In the genomic region with DNA sequence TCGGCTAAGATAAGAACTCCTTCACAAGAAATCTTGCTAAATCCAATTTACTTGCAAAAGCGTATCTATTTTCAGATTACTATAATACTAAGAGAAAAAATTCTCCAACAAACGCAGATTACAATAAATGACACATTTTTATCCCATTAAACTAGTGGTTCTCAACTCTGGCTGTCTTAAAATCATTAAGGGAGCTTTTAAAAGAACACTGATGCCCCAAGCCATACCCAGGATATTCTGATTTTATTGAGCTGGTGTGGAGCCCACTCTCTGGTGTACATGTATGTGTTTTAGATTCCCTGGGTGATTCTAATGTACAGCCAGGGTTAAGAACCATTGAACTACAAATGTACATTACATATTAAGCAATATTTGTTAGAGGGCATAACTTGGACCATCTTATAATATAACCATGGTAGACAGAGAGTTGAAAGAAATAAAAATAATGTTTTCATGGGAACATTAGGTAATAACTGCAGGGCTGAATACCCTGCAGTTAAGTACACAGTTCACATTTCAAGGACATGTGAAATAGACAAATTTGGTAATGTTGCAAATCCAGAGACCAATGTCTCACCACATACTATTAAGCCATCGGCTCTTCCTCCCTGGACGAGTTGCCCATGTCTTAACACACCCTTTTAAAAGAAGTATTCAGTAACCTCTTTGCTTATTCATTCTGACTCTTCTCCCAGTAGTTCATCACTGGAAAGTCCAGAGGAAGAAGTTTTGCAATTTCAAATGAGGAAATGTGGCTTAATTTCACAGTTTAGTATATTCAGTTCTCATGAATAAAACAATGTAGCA, we compare ENCODE assay signal across 11 cellular contexts. TPM values are rescaled to one million over a fixed set of nuclear protein-coding genes. Genes with fewer than 3 reads are reported as not detected.
DNase-seq lines count a peak whose midpoint lies in the region; ATAC-seq, FAIRE-seq and TF ChIP-seq lines count a peak whose summit lies in the region.
"Had no signal": no experiment of that assay in that cellular context is flagged by ENCODE, and none has a peak within 500 bp of the region (broad histone marks: within the 10 kb centered on the region; RNA-seq: fewer than 3 reads in every experiment).

No MANE protein-coding gene starts in this region.

- no peak for TF ChIP-seq EP300 in gastroesophageal sphincter (IDR thresholded peaks at IDR 0.05)

- no peaks in the 10 kb centered on the region for H3K27me3 ChIP-seq in gastroesophageal sphincter
- no peaks in the 10 kb centered on the region for H3K27me3 ChIP-seq in skeletal muscle tissue (ENCODE audit: control insufficient read depth in 3 of 3, insufficient read depth in 3 of 3, low read length in 3 of 3)

- 74 to 77% methylated on average over 4 to 5 of the region's 5 CpGs for WGBS in gastroesophageal sphincter (ENCODE audit: low coverage in 1 of 2), 2 donors

- H3K4me3 Mint-ChIP-seq in stimulated activated naive CD8-positive, alpha-beta T cell treated with anti-CD3 and anti-CD28 coated beads, Interleukin-15, amount 100 ng/mL, for 72 hours: no peak overlapping the region
- H3K4me3 Mint-ChIP-seq: neural crest cell had no signal

- H3K9ac ChIP-seq in skeletal muscle tissue (ENCODE audit: low read depth in 1 of 3, low read length in 3 of 3): no peak overlapping the region
- H3K9ac ChIP-seq: KMS-11 had no signal

- no peaks in the 10 kb centered on the region for H3K9me3 Mint-ChIP-seq in stimulated activated naive CD8-positive, alpha-beta T cell treated with anti-CD3 and anti-CD28 coated beads, Interleukin-15, amount 100 ng/mL, for 72 hours
- H3K9me3 Mint-ChIP-seq: neural crest cell had no signal

- peak overlapping the region in 1 of 4 donors; percentile 2 for H3K27ac ChIP-seq in gastroesophageal sphincter
- H3K27ac ChIP-seq in skeletal muscle tissue (ENCODE audit: low read depth, low read length): peak overlapping the region; percentile 49
- H3K27ac ChIP-seq: KMS-11 had no signal

- no peak for DNase-seq in GM18507 (ENCODE audit: extremely low spot score, insufficient read length, low read depth)
- peak; percentile 99 for DNase-seq in SKM-1 treated with dmso at 0.1 percent for 144 hours (lab: John Stamatoyannopoulos, UW; ENCODE audit: unreplicated experiment)
- DNase-seq in NCI-H1417 treated with DMSO at 0.1 percent for 48 hours (lab: John Stamatoyannopoulos, UW): no peak
- no peak for DNase-seq in Ammon's horn (ENCODE audit: low spot score)
- no peak for DNase-seq in stimulated activated naive CD8-positive, alpha-beta T cell treated with anti-CD3 and anti-CD28 coated beads, Interleukin-15, amount 100 ng/mL, for 72 hours
- DNase-seq: effector memory CD4-positive, alpha-beta T cell had no signal

- H3K27ac Mint-ChIP-seq in stimulated activated naive CD8-positive, alpha-beta T cell treated with anti-CD3 and anti-CD28 coated beads, Interleukin-15, amount 100 ng/mL, for 72 hours: no peak overlapping the region

- ATAC-seq in gastroesophageal sphincter (peak; percentile 85), GM21723 (IDR thresholded peaks at IDR 0.05; ENCODE audit: unreplicated experiment) (no peak)
- no peak for ATAC-seq in stimulated activated naive CD8-positive, alpha-beta T cell treated with anti-CD3 and anti-CD28 coated beads, Interleukin-15, amount 100 ng/mL, for 72 hours

- H3K9me3 ChIP-seq in gastroesophageal sphincter (no peaks in the 10 kb centered on the region), skeletal muscle tissue (ENCODE audit: control insufficient read depth in 3 of 3, low read length in 3 of 3) (no peaks in the 10 kb centered on the region)

- H3K27me3 Mint-ChIP-seq in stimulated activated naive CD8-positive, alpha-beta T cell treated with anti-CD3 and anti-CD28 coated beads, Interleukin-15, amount 100 ng/mL, for 72 hours: no peaks in the 10 kb centered on the region

- H3K4me3 ChIP-seq in gastroesophageal sphincter: no peak overlapping the region
- H3K4me3 ChIP-seq in skeletal muscle tissue (ENCODE audit: low read length in 3 of 3): no peak overlapping the region

- H3K36me3 ChIP-seq in gastroesophageal sphincter (no peaks in the 10 kb centered on the region), skeletal muscle tissue (ENCODE audit: control insufficient read depth in 3 of 3, insufficient read depth in 3 of 3, low read length in 3 of 3) (no peaks in the 10 kb centered on the region)

- H3K4me1 ChIP-seq in gastroesophageal sphincter (peaks cover 0 to 24% (median 0%) of the 10 kb centered on the region in 3 donors), skeletal muscle tissue (ENCODE audit: control insufficient read depth in 3 of 3, insufficient read depth in 3 of 3, low read length in 3 of 3) (no peaks in the 10 kb centered on the region)

- TF ChIP-seq POLR2A in gastroesophageal sphincter (IDR thresholded peaks at IDR 0.05): no peak

- peak; percentile 50 for FAIRE-seq in GM18507 (lab: Jason Lieb, UNC)

- TF ChIP-seq CTCF in gastroesophageal sphincter (IDR thresholded peaks at IDR 0.05): no peak

- peaks cover 20% of the 10 kb centered on the region for H3K4me1 Mint-ChIP-seq in stimulated activated naive CD8-positive, alpha-beta T cell treated with anti-CD3 and anti-CD28 coated beads, Interleukin-15, amount 100 ng/mL, for 72 hours

RNA-seq across cellular contexts. Expression of a gene that starts 6.2 kb away (rescaled TPM):
- total RNA-seq in gastroesophageal sphincter (10 to 100 TPM; 12.8 to 23.7 (median 15.5) TPM), skeletal muscle tissue (6.8 TPM)
